Comparison of ENCODE assay signal across 17 cellular contexts in the genomic region with DNA sequence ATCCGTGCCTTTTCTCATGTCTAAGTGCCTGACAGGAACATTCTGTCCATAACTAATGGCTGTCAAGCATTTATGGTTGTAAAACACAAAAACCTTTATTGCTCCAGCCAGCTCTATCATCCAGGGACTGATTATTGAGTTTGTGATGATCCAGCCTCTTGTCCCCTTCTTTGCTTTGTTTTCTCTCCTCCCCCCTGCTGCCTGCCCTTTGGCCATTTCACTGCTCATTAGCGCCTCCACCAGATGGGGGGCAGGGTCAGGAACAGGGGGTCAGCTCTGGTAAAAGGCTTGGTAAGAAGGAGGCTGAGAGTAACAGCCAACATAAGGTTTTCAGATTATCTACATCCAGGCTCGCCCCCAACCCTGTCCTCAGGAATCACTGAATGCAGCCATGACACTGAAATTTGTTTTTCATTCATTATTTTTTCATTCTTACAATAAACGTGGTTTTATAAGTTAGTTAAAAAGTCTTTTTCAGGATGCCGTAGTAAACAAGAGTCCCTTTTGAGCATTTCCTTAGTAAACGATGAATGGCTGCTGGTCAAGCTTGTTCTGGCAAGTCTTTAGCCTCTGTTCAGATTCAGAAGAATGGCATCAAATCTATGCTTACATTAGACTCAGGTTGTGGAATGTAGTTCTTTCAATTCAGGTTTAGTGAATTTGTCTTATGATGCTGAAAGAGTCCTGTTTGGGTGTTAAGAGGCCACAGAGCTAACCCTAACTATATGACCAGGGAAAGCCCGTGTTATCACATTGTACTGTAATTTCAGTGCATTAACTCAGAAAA. TPM values are rescaled to one million over a fixed set of nuclear protein-coding genes. Genes with fewer than 3 reads are reported as not detected.
DNase-seq lines count a peak whose midpoint lies in the region; ATAC-seq and TF ChIP-seq lines count a peak whose summit lies in the region.
"Had no signal": no experiment of that assay in that cellular context is flagged by ENCODE, and none has a peak within 500 bp of the region (broad histone marks: within the 10 kb centered on the region; RNA-seq: fewer than 3 reads in every experiment).

No MANE protein-coding gene starts in this region.

- TF ChIP-seq POLR2A in IMR-90 (IDR thresholded peaks at IDR 0.05; ENCODE audit: low read depth, low read length), result no peak; the same call in 1 of the 2 replicates

- peaks cover 68% of the 10 kb centered on the region for H3K4me1 ChIP-seq in ACC112 (ENCODE audit: control insufficient read depth, insufficient read depth, low read length, unreplicated experiment)
- peaks cover 12% of the 10 kb centered on the region for H3K4me1 ChIP-seq in IMR-90 (ENCODE audit: control insufficient read depth, insufficient read depth, low read length)
- H3K4me1 ChIP-seq: BLaER1 treated with 17β-estradiol and CSF1 and Interleukin-3, amounts not matched to agents 10 nM and 100 nM; prostate gland; testis had no signal

- ATAC-seq in IMR-90 (ENCODE audit: low read depth) (no peak; the same call in 1 of the 2 replicates), HG03095 (IDR thresholded peaks at IDR 0.05; ENCODE audit: unreplicated experiment) (no peak), sciatic nerve (no peak)

- peak overlapping the region; percentile 6; the same call in 1 of the 2 replicates for H4K91ac ChIP-seq in IMR-90 (ENCODE audit: insufficient read depth, low read depth, low read length)

- no peak overlapping the region for H2AK9ac ChIP-seq in IMR-90 (replicated peaks; ENCODE audit: low read depth, low read length, poor library complexity)

- peaks cover 76% of the 10 kb centered on the region for H3K36me3 ChIP-seq in ACC112 (ENCODE audit: insufficient read depth, low read length)
- peaks cover 10% of the 10 kb centered on the region for H3K36me3 ChIP-seq in IMR-90 (ENCODE audit: control insufficient read depth, insufficient read depth, low read length)
- H3K36me3 ChIP-seq in brain microvascular endothelial cell (replicated peaks), result peaks cover 77% of the 10 kb centered on the region
- H3K36me3 ChIP-seq: BLaER1 treated with 17β-estradiol and CSF1 and Interleukin-3, amounts not matched to agents 10 nM and 100 nM; prostate gland had no signal

- H3K9ac ChIP-seq in IMR-90 (ENCODE audit: low read depth, low read length), result no peak overlapping the region
- H3K9ac ChIP-seq: BLaER1 treated with 17β-estradiol and CSF1 and Interleukin-3, amounts not matched to agents 10 nM and 100 nM had no signal

- POLR2A ChIA-PET in IMR-90 (lab: Charles Lee; ENCODE audit: unreplicated experiment), result no interaction called here

- H3K23ac ChIP-seq in IMR-90 (ENCODE audit: low read depth, low read length), result peak overlapping the region; percentile 65; the same call in 1 of the 2 replicates

- H2AFZ ChIP-seq in ACC112 (ENCODE audit: low read length, unreplicated experiment) (no peak overlapping the region), IMR-90 (replicated peaks; ENCODE audit: low read length, poor library complexity) (no peak overlapping the region)

- peaks cover 65% of the 10 kb centered on the region for H4K20me1 ChIP-seq in IMR-90 (ENCODE audit: insufficient read depth, low read length)
- H4K20me1 ChIP-seq: BLaER1 treated with 17β-estradiol and CSF1 and Interleukin-3, amounts not matched to agents 10 nM and 100 nM had no signal

- H3K4ac ChIP-seq in IMR-90 (ENCODE audit: low read depth, low read length), result peak overlapping the region; percentile 46; the same call in 1 of the 2 replicates

- H3K79me1 ChIP-seq in IMR-90 (ENCODE audit: low read depth in 1 of 2, low read length in 2 of 2), result peaks cover 14 to 63% of the 10 kb centered on the region in 2 experiments

- no peaks in the 10 kb centered on the region for H3K9me3 ChIP-seq in IMR-90 (ENCODE audit: control insufficient read depth, insufficient read depth, low read length)
- H3K9me3 ChIP-seq: BLaER1 treated with 17β-estradiol and CSF1 and Interleukin-3, amounts not matched to agents 10 nM and 100 nM; prostate gland; testis had no signal

- intact Hi-C loops in IMR-90 (cut with micrococcal nuclease) (no loop called here), sciatic nerve (cut with DNase I) (no loop called here)

- peaks cover 94% of the 10 kb centered on the region for H3K79me2 ChIP-seq in ACC112 (ENCODE audit: control insufficient read depth, insufficient read depth, low read length, unreplicated experiment)

- CTCF ChIA-PET in IMR-90 (lab: Yijun Ruan, JAX), result interaction anchor here (0.5 kb wide), 1 partner anchor 44 kb away, joined by 4 read pairs; no protein-coding TSS in a partner anchor

- peaks cover 7% of the 10 kb centered on the region for H3K9me1 ChIP-seq in IMR-90 (ENCODE audit: insufficient read depth, low read length)

- peak overlapping the region; percentile 2 to 9; a peak in 2 of 4 replicates for H4K8ac ChIP-seq in IMR-90 (ENCODE audit: low read depth in 2 of 2, low read length in 2 of 2)

- H2BK5ac ChIP-seq in IMR-90 (ENCODE audit: low read depth, low read length, poor library complexity, severe bottlenecking), result peak overlapping the region; percentile 80

- H3K27me3 ChIP-seq in ACC112 (ENCODE audit: insufficient read depth, low read length) (no peaks in the 10 kb centered on the region), IMR-90 (ENCODE audit: control insufficient read depth, insufficient read depth, low read length) (no peaks in the 10 kb centered on the region), brain microvascular endothelial cell (replicated peaks) (no peaks in the 10 kb centered on the region)
- H3K27me3 ChIP-seq: BLaER1 treated with 17β-estradiol and CSF1 and Interleukin-3, amounts not matched to agents 10 nM and 100 nM; testis had no signal

- H3K4me3 ChIP-seq in ACC112 (ENCODE audit: low read depth, low read length) (no peak overlapping the region), IMR-90 (ENCODE audit: insufficient read depth, low read depth, low read length) (no peak overlapping the region), brain microvascular endothelial cell (ENCODE audit: low read depth, low read length) (no peak overlapping the region)
- H3K4me3 ChIP-seq: BLaER1 treated with 17β-estradiol and CSF1 and Interleukin-3, amounts not matched to agents 10 nM and 100 nM; prostate gland; testis had no signal

- TF ChIP-seq CTCF in IMR-90 (conservative IDR thresholded peaks at IDR 0.05; ENCODE audit: low read depth, low read length), result no peak
- peak; percentile 33 for TF ChIP-seq CTCF in brain microvascular endothelial cell (IDR thresholded peaks at IDR 0.05; ENCODE audit: low read depth, low read length, missing control alignments)

- peak overlapping the region; percentile 89 for H4K5ac ChIP-seq in IMR-90 (ENCODE audit: low read depth, low read length)

- no peak overlapping the region; the same call in 1 of the 2 replicates for H2BK20ac ChIP-seq in IMR-90 (ENCODE audit: low read depth, low read length)

- peak overlapping the region; percentile 67; the same call in 1 of the 2 replicates for H3K18ac ChIP-seq in IMR-90 (ENCODE audit: low read depth, low read length)

- TF ChIP-seq RAD21 in IMR-90 (IDR thresholded peaks at IDR 0.05; ENCODE audit: low read length), result no peak

- in situ Hi-C loops in IMR-90 (cut with MboI; ENCODE audit: low sequenced_read_pairs) (loop anchor here (25.0 kb wide), 1 partner anchor 959 kb away; no protein-coding TSS in a partner anchor), brain microvascular endothelial cell (cut with HindIII; ENCODE audit: low pct_ligation_motif_present, low sequenced_read_pairs) (no loop called here)

- no CpG with 5 or more reads among the region's 7 CpGs for WGBS in IMR-90 (ENCODE audit: extremely low coverage in 2 of 2, insufficient read length in 1 of 2), 2 experiments

- DNase-seq in IMR-90, result peak; percentile 36
- no peak for DNase-seq in brain microvascular endothelial cell
- peak; percentile 60 for DNase-seq in islet precursor cell
- no peak for DNase-seq in LoVo (ENCODE audit: low spot score)
- DNase-seq in hepatic stellate cell (ENCODE audit: low spot score), result no peak
- DNase-seq in sciatic nerve (ENCODE audit: low spot score), result no peak
- DNase-seq: activated CD4-positive, alpha-beta T cell treated with anti-CD3 and anti-CD28 coated beads for 1 hour; activated naive CD8-positive, alpha-beta T cell treated with anti-CD3 and anti-CD28 coated beads for 36 hours; DMS 273 treated with DMSO at 0.1 percent for 48 hours; naive B cell; NCI-H1105; NCI-H526 treated with DMSO at 0.1 percent for 48 hours; testis had no signal

- no peak overlapping the region for H3K56ac ChIP-seq in IMR-90 (ENCODE audit: extremely low read depth, insufficient read depth, low read length)

- dilution Hi-C loops in IMR-90 (cut with HindIII; ENCODE audit: low sequenced_read_pairs, unreplicated experiment), result no loop called here

- BruUV-seq in IMR-90 (replicated peaks; lab: Mats Ljungman, UMichigan), result no TSS peak

- peak overlapping the region; percentile 7 for H3K4me2 ChIP-seq in IMR-90 (ENCODE audit: low read depth, low read length)
- H3K4me2 ChIP-seq: BLaER1 treated with 17β-estradiol and CSF1 and Interleukin-3, amounts not matched to agents 10 nM and 100 nM had no signal

- H3K27ac ChIP-seq in ACC112 (ENCODE audit: low read depth, low read length) (peak overlapping the region; percentile 49), IMR-90 (ENCODE audit: insufficient read depth, low read length) (peak overlapping the region; percentile 62; the same call in 1 of the 2 replicates), brain microvascular endothelial cell (no peak overlapping the region)
- H3K27ac ChIP-seq: BLaER1 treated with 17β-estradiol and CSF1 and Interleukin-3, amounts not matched to agents 10 nM and 100 nM; prostate gland; testis had no signal

- H2AK5ac ChIP-seq in IMR-90 (ENCODE audit: low read depth, low read length), result peak overlapping the region; percentile 30; the same call in 1 of the 2 replicates

- peak overlapping the region; percentile 37; the same call in 1 of the 2 replicates for H2BK120ac ChIP-seq in IMR-90 (ENCODE audit: low read depth, low read length)

- peak overlapping the region; percentile 11; the same call in 1 of the 3 replicates for H2BK15ac ChIP-seq in IMR-90 (ENCODE audit: low read depth, low read length)

- peak overlapping the region; percentile 40; the same call in 1 of the 2 replicates for H3K14ac ChIP-seq in IMR-90 (replicated peaks; ENCODE audit: low read depth, low read length)

TF ChIP-seq in IMR-90, 13 proteins besides CTCF, POLR2A, EP300 and RAD21 (continues in another document):
- TF ChIP-seq ELK1 (IDR thresholded peaks at IDR 0.05; ENCODE audit: borderline replicate concordance, low read depth, low read length), result no peak

RNA-seq across cellular contexts. Expression of gene HMGA2, which starts 21.7 kb away (rescaled TPM):
- 72.4 and 130 TPM in 2 replicates for total RNA-seq in IMR-90 (2012; rRNA removed)
- polyA plus RNA-seq in IMR-90 (2012; rRNA removed), result 108 and 119 TPM in 2 replicates
- 84.5 and 106 TPM in 2 replicates for polyA plus RNA-seq in IMR-90 (2012; cell fraction: cytosol; rRNA removed)
- polyA plus RNA-seq in IMR-90 (2012; cell fraction: nucleus; rRNA removed; ENCODE audit: low replicate concordance), result 141 and 145 TPM in 2 replicates
- total RNA-seq in sciatic nerve, result 3.5 TPM
- total RNA-seq: activated naive CD8-positive, alpha-beta T cell treated with anti-CD3 and anti-CD28 coated beads for 36 hours had no signal

Comparison
In these comparisons a context has a peak if more than half of its experiments do, and no peak if none do; other contexts are left out.
1. DNase-seq: peak in IMR-90 (single experiment) and islet precursor cell (single experiment); none in brain microvascular endothelial cell (single experiment), LoVo (single experiment), hepatic stellate cell (single experiment) and sciatic nerve (single experiment).
2. RNA of gene HMGA2, which starts 21.7 kb away (total RNA-seq): 72.4 to 130 TPM in IMR-90; 3.5 TPM in sciatic nerve (single experiment); every median in the first group is over 10 times any median in the second.